In genomic region chr2:232386490-232386739, GRCh38 we compare ENCODE assay signal across 24 cellular contexts. TPM values are rescaled to one million over a fixed set of nuclear protein-coding genes. Genes with fewer than 3 reads are reported as not detected.
DNase-seq lines count a peak whose midpoint lies in the region; ATAC-seq and TF ChIP-seq lines count a peak whose summit lies in the region.
"Had no signal": no experiment of that assay in that cellular context is flagged by ENCODE, and none has a peak within 500 bp of the region (broad histone marks: within the 10 kb centered on the region; RNA-seq: fewer than 3 reads in every experiment).

No MANE protein-coding gene starts in this region.

- TF ChIP-seq CTCF in cardiac muscle cell (IDR thresholded peaks at IDR 0.05; ENCODE audit: low read depth, low read length) (no peak), fibroblast of villous mesenchyme (IDR thresholded peaks at IDR 0.05; ENCODE audit: insufficient read depth, low read depth, low read length) (no peak)

- DNase-seq in cardiac muscle cell (ENCODE audit: low read depth in 1 of 2, low spot score in 1 of 2) (no peak), right cardiac atrium (no peak), fibroblast of villous mesenchyme (ENCODE audit: low read depth) (peak; percentile 61), naive B cell (no peak), aorta (peak; percentile 29 to 62), SIG-M5 treated with dmso at 0.1 percent for 504 hours (lab: John Stamatoyannopoulos, UW; ENCODE audit: unreplicated experiment) (no peak), AG08396 (ENCODE audit: low spot score) (no peak)
- DNase-seq: activated naive CD4-positive, alpha-beta T cell; CD4-positive, alpha-beta memory T cell; KG1; natural killer cell; NCI-H1105 treated with DMSO at 0.1 percent for 48 hours; NCI-H2227 treated with DMSO at 0.1 percent for 48 hours; NK-92 treated with Interleukin-12 subunit alpha and Interleukin-12 subunit beta, amount 100 ng/mL, for 24 hours; stimulated activated CD4-positive, alpha-beta T cell treated with anti-CD3 and anti-CD28 coated beads, Interleukin-2, amount 100 ng/mL, for 24 hours had no signal

- H3K4me1 ChIP-seq in cardiac muscle cell (ENCODE audit: low read depth) (peaks cover 7% of the 10 kb centered on the region), right cardiac atrium (ENCODE audit: control insufficient read depth, insufficient read depth, low read length) (no peaks in the 10 kb centered on the region), aorta (ENCODE audit: control insufficient read depth in 1 of 2, insufficient read depth in 2 of 2, low read length in 2 of 2) (no peaks in the 10 kb centered on the region)

- peak overlapping the region; percentile 2 for H3K4me3 ChIP-seq in cardiac muscle cell
- H3K4me3 ChIP-seq in right cardiac atrium (ENCODE audit: low read length), result no peak overlapping the region
- H3K4me3 ChIP-seq in fibroblast of villous mesenchyme (ENCODE audit: low read depth, low read length), result peak overlapping the region; percentile 50
- H3K4me3 ChIP-seq in aorta (ENCODE audit: low read length in 2 of 2), result no peak overlapping the region
- H3K4me3 ChIP-seq: GM23248, right atrium auricular region, thyroid gland had no signal

- H3K27ac Mint-ChIP-seq in naive B cell, result no peak overlapping the region
- H3K27ac Mint-ChIP-seq: CD4-positive, alpha-beta memory T cell; natural killer cell had no signal

- peak overlapping the region in 5 of 8 donors; percentile 25 to 67 (median 61) for H3K4me3 Mint-ChIP-seq in naive B cell
- H3K4me3 Mint-ChIP-seq: natural killer cell had no signal

- H3K27ac ChIP-seq in cardiac muscle cell (no peak overlapping the region), right cardiac atrium (ENCODE audit: low read length) (no peak overlapping the region), aorta (ENCODE audit: low read depth in 1 of 2, low read length in 2 of 2) (no peak overlapping the region)
- H3K27ac ChIP-seq: GM23248, right atrium auricular region, thyroid gland had no signal

- H3K4me1 Mint-ChIP-seq in naive B cell, result peaks cover 17 to 30% (median 29%) of the 10 kb centered on the region in 3 donors
- H3K4me1 Mint-ChIP-seq: natural killer cell had no signal

- H3K36me3 Mint-ChIP-seq in naive B cell, result peaks cover 0 to 8% of the 10 kb centered on the region in 2 donors
- H3K36me3 Mint-ChIP-seq: CD4-positive, alpha-beta memory T cell; natural killer cell had no signal

- H3K9me3 ChIP-seq in cardiac muscle cell (ENCODE audit: low read depth), result no peaks in the 10 kb centered on the region
- H3K9me3 ChIP-seq in right cardiac atrium (ENCODE audit: control insufficient read depth, low read length), result no peaks in the 10 kb centered on the region
- H3K9me3 ChIP-seq in aorta (ENCODE audit: control insufficient read depth, low read length), result no peaks in the 10 kb centered on the region
- H3K9me3 ChIP-seq: right atrium auricular region, thyroid gland had no signal

- intact Hi-C loops in right cardiac atrium (cut with DNase I) (no loop called here), aorta (cut with DNase I) (no loop called here)

- peaks cover 0 to 7% (median 0%) of the 10 kb centered on the region in 7 donors for H3K9me3 Mint-ChIP-seq in naive B cell
- H3K9me3 Mint-ChIP-seq: CD4-positive, alpha-beta memory T cell; natural killer cell had no signal

- 11% methylated on average over 23 of the region's 23 CpGs for WGBS in right cardiac atrium
- 1 to 3% methylated on average over 23 of the region's 23 CpGs for WGBS in aorta, 2 donors

- H3K27me3 ChIP-seq in cardiac muscle cell (peaks cover 98% of the 10 kb centered on the region), right cardiac atrium (ENCODE audit: control insufficient read depth, insufficient read depth) (no peaks in the 10 kb centered on the region), aorta (ENCODE audit: control insufficient read depth in 1 of 2, insufficient read depth in 2 of 2, low read length in 1 of 2) (peaks cover 0 to 2% of the 10 kb centered on the region in 2 donors)

- H3K27me3 Mint-ChIP-seq in naive B cell, result peaks cover 21 to 34% (median 26%) of the 10 kb centered on the region in 3 donors

- H3K36me3 ChIP-seq in cardiac muscle cell, result no peaks in the 10 kb centered on the region
- no peaks in the 10 kb centered on the region for H3K36me3 ChIP-seq in aorta (ENCODE audit: control insufficient read depth in 1 of 2, insufficient read depth in 2 of 2, low read length in 1 of 2)
- H3K36me3 ChIP-seq: right atrium auricular region, thyroid gland had no signal

- no peak for ATAC-seq in right cardiac atrium
- no peak for ATAC-seq in naive B cell (ENCODE audit: low read depth in 2 of 2)
- no peak for ATAC-seq in aorta (ENCODE audit: low FRiP score)
- ATAC-seq in GM18511 (IDR thresholded peaks at IDR 0.05; ENCODE audit: unreplicated experiment), result no peak
- ATAC-seq: left lobe of liver, natural killer cell, Right ventricle myocardium inferior had no signal

RNA-seq across cellular contexts. Expression of gene ALPP, which starts 7.9 kb away (rescaled TPM):
- not detected in 2 replicates for total RNA-seq in cardiac muscle cell
- polyA plus RNA-seq in cardiac muscle cell, result not detected in 2 replicates
- total RNA-seq in right cardiac atrium, result not detected
- polyA plus RNA-seq in right cardiac atrium, result not detected
- not detected in 2 replicates for total RNA-seq in fibroblast of villous mesenchyme
- under 1 TPM in 3 of 6 donors, not detected in 3; 0.26 to 0.69 (median 0.40) TPM for polyA plus RNA-seq in naive B cell (ENCODE audit: low read depth in 6 of 6)
- not detected for total RNA-seq in aorta
- not detected for polyA plus RNA-seq in aorta
- total RNA-seq: CD4-positive, alpha-beta memory T cell; Daoy; dermis microvascular lymphatic vessel endothelial cell; GM23248; right atrium auricular region; Right ventricle myocardium inferior; T-helper 2 cell treated with Interferon-gamma antibody and Interleukin-4, amounts not matched to agents 100 ng/mL and 5 ng/mL, for 36 hours; thyroid gland had no signal
- polyA plus RNA-seq: CD4-positive, alpha-beta memory T cell; GM23248 had no signal

RNA-seq across cellular contexts. Expression of gene ALPG, which starts 20.2 kb away (rescaled TPM):
- not detected in 2 replicates for total RNA-seq in cardiac muscle cell
- not detected in 2 replicates for polyA plus RNA-seq in cardiac muscle cell
- not detected for total RNA-seq in right cardiac atrium
- polyA plus RNA-seq in right cardiac atrium, result not detected
- total RNA-seq in fibroblast of villous mesenchyme, result not detected in 2 replicates
- polyA plus RNA-seq in naive B cell (ENCODE audit: low read depth in 6 of 6), result not detected
- not detected for total RNA-seq in aorta
- polyA plus RNA-seq in aorta, result not detected
- total RNA-seq: CD4-positive, alpha-beta memory T cell; Daoy; dermis microvascular lymphatic vessel endothelial cell; GM23248; left lobe of liver; natural killer cell; right atrium auricular region; Right ventricle myocardium inferior; T-helper 2 cell treated with Interferon-gamma antibody and Interleukin-4, amounts not matched to agents 100 ng/mL and 5 ng/mL, for 36 hours; thyroid gland had no signal
- polyA plus RNA-seq: CD4-positive, alpha-beta memory T cell; GM23248 had no signal

Comparison
In these comparisons a context has a peak if more than half of its experiments do, and no peak if none do; other contexts are left out.
1. H3K4me3 ChIP-seq: peak in cardiac muscle cell (single experiment) and fibroblast of villous mesenchyme (single experiment); none in right cardiac atrium (single experiment) and aorta (0 of 2).
2. DNase-seq: peak in fibroblast of villous mesenchyme (single experiment) and aorta (2 of 2); none in cardiac muscle cell (0 of 2), right cardiac atrium (0 of 3), naive B cell (single experiment), SIG-M5 treated with dmso at 0.1 percent for 504 hours (single experiment) and AG08396 (single experiment).